ENCODE assay signal across 1 cellular context in genomic region chr6:34544776-34545471, GRCh38.
TF ChIP-seq lines count a peak whose summit lies in the region.

No MANE protein-coding gene starts in this region.

TF ChIP-seq in H1, 55 proteins besides CTCF, POLR2A, EP300 and RAD21:
- no peak for TF ChIP-seq CTBP2 (IDR thresholded peaks at IDR 0.05; ENCODE audit: borderline replicate concordance, insufficient read depth, insufficient read length, low read length)
- TF ChIP-seq CEBPB (IDR thresholded peaks at IDR 0.05; ENCODE audit: low read depth, low read length): 0 out of 2 replicates have a peak, but pooled peaks have one; percentile 5
